21 cellular contexts compared by ENCODE assay signal in genomic region chr20:61538481-61539265, GRCh38.
A peak's percentile ranks its signal among the peaks of the same experiment; 100 is the strongest.
DNase-seq lines count a peak whose midpoint lies in the region; FAIRE-seq and TF ChIP-seq lines count a peak whose summit lies in the region.
"Had no signal": no experiment of that assay in that cellular context is flagged by ENCODE, and none has a peak within 500 bp of the region (broad histone marks: within the 10 kb centered on the region; RNA-seq: fewer than 3 reads in every experiment).

No MANE protein-coding gene starts in this region.

- no peaks in the 10 kb centered on the region for H3K36me3 Mint-ChIP-seq in mesothelial cell of epicardium
- H3K36me3 Mint-ChIP-seq: CD4-positive, CD25-positive, alpha-beta regulatory T cell; CD8-positive, alpha-beta memory T cell had no signal

- peak overlapping the region; percentile 76 for H2BK5ac ChIP-seq in neuronal stem cell (ENCODE audit: low read length)

- no peak overlapping the region for H4K91ac ChIP-seq in neuronal stem cell (ENCODE audit: low read depth, low read length, poor library complexity)

- peak overlapping the region; percentile 70 for H2AK5ac ChIP-seq in neuronal stem cell (ENCODE audit: low read depth, low read length)

- peaks cover 18% of the 10 kb centered on the region for H3K27me3 Mint-ChIP-seq in mesothelial cell of epicardium (ENCODE audit: low read depth)
- H3K27me3 Mint-ChIP-seq: CD8-positive, alpha-beta memory T cell had no signal

- H3K9ac ChIP-seq in kidney (ENCODE audit: low read length in 2 of 2) (no peak overlapping the region), neuronal stem cell (ENCODE audit: low read depth, low read length, poor library complexity) (peak overlapping the region; percentile 2)

- no peaks in the 10 kb centered on the region for H3K4me1 ChIP-seq in kidney (ENCODE audit: control insufficient read depth in 1 of 2, insufficient read depth in 1 of 2, low read depth in 1 of 2, low read length in 2 of 2)
- H3K4me1 ChIP-seq in neuronal stem cell (ENCODE audit: control insufficient read depth in 2 of 2, insufficient read depth in 1 of 2, low read depth in 1 of 2, low read length in 2 of 2): peaks cover 4 to 12% of the 10 kb centered on the region in 2 donors
- H3K4me1 ChIP-seq: A549, HAP-1 had no signal

- peak overlapping the region; percentile 59 for H3K14ac ChIP-seq in neuronal stem cell (ENCODE audit: low read length)

- no peak overlapping the region for H3K4ac ChIP-seq in neuronal stem cell (ENCODE audit: low read length)

- H3K9me3 ChIP-seq in kidney (ENCODE audit: control insufficient read depth in 1 of 2, low read length in 2 of 2): no peaks in the 10 kb centered on the region
- H3K9me3 ChIP-seq in neuronal stem cell (replicated peaks in 1 of 2; ENCODE audit: control insufficient read depth in 2 of 2, insufficient read depth in 1 of 2, low read depth in 1 of 2, low read length in 2 of 2): peaks cover 0 to 2% of the 10 kb centered on the region in 2 donors
- H3K9me3 ChIP-seq: A549, HAP-1 had no signal

- H3K4me1 Mint-ChIP-seq in mesothelial cell of epicardium: no peaks in the 10 kb centered on the region
- H3K4me1 Mint-ChIP-seq: CD4-positive, CD25-positive, alpha-beta regulatory T cell; CD8-positive, alpha-beta memory T cell had no signal

- peak overlapping the region; percentile 38 for H3K23ac ChIP-seq in neuronal stem cell (ENCODE audit: low read depth, low read length, poor library complexity)

- H3K4me3 Mint-ChIP-seq in mesothelial cell of epicardium: no peak overlapping the region
- H3K4me3 Mint-ChIP-seq: CD4-positive, CD25-positive, alpha-beta regulatory T cell; CD8-positive, alpha-beta memory T cell had no signal

- H4K8ac ChIP-seq in neuronal stem cell (ENCODE audit: low read depth, low read length): no peak overlapping the region

- H3K9me3 Mint-ChIP-seq in mesothelial cell of epicardium: no peaks in the 10 kb centered on the region
- H3K9me3 Mint-ChIP-seq: CD8-positive, alpha-beta memory T cell had no signal

- peak overlapping the region; percentile 86 for H3K18ac ChIP-seq in neuronal stem cell (ENCODE audit: low read length)

- H3K27me3 ChIP-seq in neuronal stem cell (ENCODE audit: control insufficient read depth in 3 of 3, insufficient read depth in 3 of 3, low read depth in 1 of 3, low read length in 3 of 3): no peaks in the 10 kb centered on the region

- FAIRE-seq in kidney (lab: Jason Lieb, UNC): no peak
- FAIRE-seq: A549, GM12878 had no signal

- no peaks in the 10 kb centered on the region for H3K36me3 ChIP-seq in kidney (ENCODE audit: control insufficient read depth in 1 of 2, insufficient read depth in 2 of 2, low read length in 2 of 2)
- H3K36me3 ChIP-seq in neuronal stem cell (replicated peaks in 1 of 2; ENCODE audit: control insufficient read depth in 2 of 2, insufficient read depth in 2 of 2, low read length in 2 of 2): no peaks in the 10 kb centered on the region
- H3K36me3 ChIP-seq: HAP-1 had no signal

- no peak overlapping the region for H2BK15ac ChIP-seq in neuronal stem cell (ENCODE audit: low read length)

- no peak for TF ChIP-seq CTCF in kidney (IDR thresholded peaks at IDR 0.05; ENCODE audit: borderline replicate concordance, extremely low read depth, insufficient read depth)
- no peak for TF ChIP-seq CTCF in mesothelial cell of epicardium (IDR thresholded peaks at IDR 0.05; ENCODE audit: unreplicated experiment)

- no peak overlapping the region for H2BK12ac ChIP-seq in neuronal stem cell (ENCODE audit: low read length)

- no peak overlapping the region for H3K4me2 ChIP-seq in neuronal stem cell (ENCODE audit: insufficient read depth, low read length, poor library complexity, severe bottlenecking)
- H3K4me2 ChIP-seq: A549 had no signal

- no peaks in the 10 kb centered on the region for H3K79me1 ChIP-seq in neuronal stem cell (ENCODE audit: low read depth, low read length)

- no peak overlapping the region for H3K27ac Mint-ChIP-seq in mesothelial cell of epicardium
- H3K27ac Mint-ChIP-seq: CD4-positive, CD25-positive, alpha-beta regulatory T cell had no signal

- WGBS in neuronal stem cell (ENCODE audit: extremely low coverage in 2 of 2, insufficient read length in 2 of 2, insufficient replicate concordance in 1 of 2), 2 donors: no CpG with 5 or more reads among the region's 17 CpGs

- H3K27ac ChIP-seq in kidney (ENCODE audit: low read depth in 2 of 2, low read length in 2 of 2): no peak overlapping the region
- no peak overlapping the region for H3K27ac ChIP-seq in neuronal stem cell (replicated peaks; ENCODE audit: low read length)
- H3K27ac ChIP-seq: 22Rv1, A549, HL-60 had no signal

- H3K4me3 ChIP-seq in kidney (ENCODE audit: low read length in 2 of 2) (no peak overlapping the region), neuronal stem cell (ENCODE audit: low read length in 2 of 2) (peak overlapping the region in 1 of 2 donors; percentile 9)
- H3K4me3 ChIP-seq: A549, GM12878, HAP-1 had no signal

- DNase-seq in NCI-H1417 (lab: John Stamatoyannopoulos, UW) (peak in 2 of 3 experiments; percentile 59 to 61), NCI-H1417 treated with DMSO at 0.1 percent for 48 hours (lab: John Stamatoyannopoulos, UW) (no peak), kidney (peak; percentile 40), neuronal stem cell (ENCODE audit: low spot score) (no peak), mesothelial cell of epicardium (ENCODE audit: low spot score in 2 of 2, unreplicated experiment in 2 of 2) (no peak), medulla oblongata (ENCODE audit: extremely low spot score) (no peak), NCI-H82 treated with DMSO at 0.1 percent for 48 hours (lab: John Stamatoyannopoulos, UW; ENCODE audit: unreplicated experiment) (no peak)
- DNase-seq: AML-193; CD4-positive, CD25-positive, alpha-beta regulatory T cell; CD8-positive, alpha-beta memory T cell; COR-L47; DMS 273 treated with DMSO at 0.1 percent for 48 hours; DMS53; DND-41; EL; IMR-90 had no signal

- no peak overlapping the region for H2BK120ac ChIP-seq in neuronal stem cell (ENCODE audit: low read depth, low read length)

- H2AFZ ChIP-seq in neuronal stem cell (ENCODE audit: low read length): no peak overlapping the region

- intact Hi-C loops in kidney (cut with DNase I): no loop called here

Comparison
In these comparisons a context has a peak if more than half of its experiments do, and no peak if none do; other contexts are left out.
1. DNase-seq: peak in NCI-H1417 (2 of 3) and kidney (single experiment); none in NCI-H1417 treated with DMSO at 0.1 percent for 48 hours (single experiment), neuronal stem cell (single experiment), mesothelial cell of epicardium (0 of 2), medulla oblongata (single experiment) and NCI-H82 treated with DMSO at 0.1 percent for 48 hours (single experiment).